In genomic region chr1:230127105-230128054, GRCh38 we compare ENCODE assay signal across 10 cellular contexts.
A peak's percentile ranks its signal among the peaks of the same experiment; 100 is the strongest.
DNase-seq lines count a peak whose midpoint lies in the region; ATAC-seq and TF ChIP-seq lines count a peak whose summit lies in the region.
"Had no signal": no experiment of that assay in that cellular context is flagged by ENCODE, and none has a peak within 500 bp of the region (broad histone marks: within the 10 kb centered on the region; RNA-seq: fewer than 3 reads in every experiment).

No MANE protein-coding gene starts in this region.

- H3K4me1 ChIP-seq in prostate gland (replicated peaks) (peaks cover 4% of the 10 kb centered on the region), tibial artery (peaks cover 0 to 33% (median 15%) of the 10 kb centered on the region in 4 donors)

- H3K9me3 Mint-ChIP-seq in T-cell = no peaks in the 10 kb centered on the region
- H3K9me3 Mint-ChIP-seq in activated naive CD8-positive, alpha-beta T cell (ENCODE audit: low read depth) = no peaks in the 10 kb centered on the region

- DNase-seq in GF-D8 (lab: John Stamatoyannopoulos, UW) (peak; percentile 42), T-cell (peak in 15 of 34 experiments; percentile 8 to 34 (median 14)), prostate gland (ENCODE audit: low spot score) (no peak), tibial artery (no peak)
- DNase-seq in stimulated activated CD4-positive, alpha-beta T cell treated with anti-CD3 and anti-CD28 coated beads, Interleukin-12 subunit alpha, Interleukin-12 subunit beta, amount 100 ng/mL, for 4 hours = peak; percentile 36
- DNase-seq: heart left ventricle had no signal

- H3K27me3 Mint-ChIP-seq in T-cell = no peaks in the 10 kb centered on the region
- H3K27me3 Mint-ChIP-seq in activated naive CD8-positive, alpha-beta T cell = no peaks in the 10 kb centered on the region

- H3K9me3 ChIP-seq in prostate gland (no peaks in the 10 kb centered on the region), tibial artery (no peaks in the 10 kb centered on the region)
- H3K9me3 ChIP-seq: heart left ventricle had no signal

- H3K27ac Mint-ChIP-seq in T-cell = no peak overlapping the region
- peak overlapping the region; percentile 86 for H3K27ac Mint-ChIP-seq in activated naive CD8-positive, alpha-beta T cell

- no peaks in the 10 kb centered on the region for H3K36me3 ChIP-seq in prostate gland
- no peaks in the 10 kb centered on the region for H3K36me3 ChIP-seq in tibial artery
- H3K36me3 ChIP-seq: heart left ventricle had no signal

- H3K4me3 ChIP-seq in prostate gland (no peak overlapping the region), tibial artery (no peak overlapping the region)
- H3K4me3 ChIP-seq: heart left ventricle had no signal

- peak overlapping the region; percentile 21 to 62 (median 22) for H3K4me3 Mint-ChIP-seq in T-cell
- H3K4me3 Mint-ChIP-seq in activated naive CD8-positive, alpha-beta T cell = peak overlapping the region; percentile 12

- ATAC-seq in T-cell (replicated peaks in 1 of 4) (peak; percentile 72 to 85 (median 74)), GM18867 (IDR thresholded peaks at IDR 0.05; ENCODE audit: unreplicated experiment) (no peak), HG03565 (IDR thresholded peaks at IDR 0.05; ENCODE audit: unreplicated experiment) (no peak)
- ATAC-seq: Panc1 had no signal

- no peak overlapping the region for H3K27ac ChIP-seq in prostate gland
- no peak overlapping the region for H3K27ac ChIP-seq in tibial artery
- H3K27ac ChIP-seq: heart left ventricle had no signal

- no peak for TF ChIP-seq POLR2A in prostate gland (IDR thresholded peaks at IDR 0.05)

- peaks cover 65 to 73% (median 67%) of the 10 kb centered on the region in 3 donors for H3K4me1 Mint-ChIP-seq in T-cell
- H3K4me1 Mint-ChIP-seq in activated naive CD8-positive, alpha-beta T cell (ENCODE audit: low read depth) = peaks cover 72% of the 10 kb centered on the region

- POLR2A ChIA-PET in T-cell (lab: Charles Lee) = no interaction called here

- intact Hi-C loops in prostate gland (cut with DNase I) = no loop called here
- intact Hi-C loops in tibial artery (cut with DNase I; ENCODE audit: low total_unique reads) = loop anchor here (1.0 to 10.0 kb wide), 2 partner anchors 22 to 63 kb away; partner anchors contain the start of gene GALNT2

- peaks cover 3% of the 10 kb centered on the region for H3K36me3 Mint-ChIP-seq in T-cell
- H3K36me3 Mint-ChIP-seq in activated naive CD8-positive, alpha-beta T cell = peaks cover 5% of the 10 kb centered on the region

- 91% methylated on average over 25 of the region's 25 CpGs for WGBS in prostate gland

- H3K27me3 ChIP-seq in prostate gland (replicated peaks; ENCODE audit: insufficient read depth) (no peaks in the 10 kb centered on the region), tibial artery (no peaks in the 10 kb centered on the region)
- H3K27me3 ChIP-seq: heart left ventricle had no signal

- TF ChIP-seq CTCF in prostate gland (IDR thresholded peaks at IDR 0.05) (no peak), tibial artery (IDR thresholded peaks at IDR 0.05) (no peak)

- CTCF ChIA-PET in T-cell (lab: Charles Lee) = no interaction called here

Comparison
In these comparisons a context has a peak if more than half of its experiments do, and no peak if none do; other contexts are left out.
1. DNase-seq: peak in GF-D8 (single experiment) and stimulated activated CD4-positive, alpha-beta T cell treated with anti-CD3 and anti-CD28 coated beads, Interleukin-12 subunit alpha, Interleukin-12 subunit beta, amount 100 ng/mL, for 4 hours (single experiment); none in prostate gland (single experiment) and tibial artery (0 of 2).
2. ATAC-seq: peak in T-cell (4 of 4); none in GM18867 (single experiment) and HG03565 (single experiment).